Comparison of ENCODE assay signal across 19 cellular contexts in genomic region chr7:105215821-105216220, GRCh38.
"Had no signal": no experiment of that assay in that cellular context is flagged by ENCODE, and none has a peak within 500 bp of the region (broad histone marks: within the 10 kb centered on the region; RNA-seq: fewer than 3 reads in every experiment).

No MANE protein-coding gene starts in this region.

- DNase-seq: cortex of kidney; effector memory CD8-positive, alpha-beta T cell; head of caudate nucleus; left ventricle myocardium superior; lower lobe of right lung; natural killer cell; stimulated activated CD4-positive, alpha-beta T cell treated with anti-CD3 and anti-CD28 coated beads, Interleukin-12 subunit alpha, Interleukin-12 subunit beta, amount 100 ng/mL, for 4 hours; stimulated activated CD4-positive, alpha-beta T cell treated with anti-CD3 and anti-CD28 coated beads, Interleukin-1b, Interleukin-23, amount 100 ng/mL, for 48 hours; stimulated activated CD4-positive, alpha-beta T cell treated with anti-CD3 and anti-CD28 coated beads, Interleukin-4, amount 100 ng/mL, for 1 hour; stimulated activated CD8-positive, alpha-beta memory T cell treated with anti-CD3 and anti-CD28 coated beads, Interleukin-4, amount 100 ng/mL, for 48 hours; stimulated activated naive CD4-positive, alpha-beta T cell; stimulated activated naive CD8-positive, alpha-beta T cell treated with anti-CD3 and anti-CD28 coated beads, Interleukin-15, amount 100 ng/mL, for 72 hours; transverse colon had no signal

- H3K9me3 Mint-ChIP-seq: effector memory CD8-positive, alpha-beta T cell; natural killer cell had no signal

- H3K4me3 Mint-ChIP-seq: natural killer cell; stimulated activated naive CD8-positive, alpha-beta T cell treated with anti-CD3 and anti-CD28 coated beads, Interleukin-15, amount 100 ng/mL, for 72 hours had no signal

- H3K27me3 ChIP-seq: suprapubic skin, transverse colon, vagina had no signal

- H3K27ac ChIP-seq: lower lobe of right lung, parathyroid adenoma, suprapubic skin, transverse colon, vagina had no signal

- H3K4me3 ChIP-seq: lower lobe of right lung, smooth muscle cell, suprapubic skin, transverse colon, vagina had no signal

- H3K36me3 ChIP-seq: lower lobe of right lung, suprapubic skin, transverse colon, vagina had no signal

- H3K27me3 Mint-ChIP-seq: effector memory CD8-positive, alpha-beta T cell; progenitor cell of endocrine pancreas; stimulated activated naive CD8-positive, alpha-beta T cell treated with anti-CD3 and anti-CD28 coated beads, Interleukin-15, amount 100 ng/mL, for 72 hours had no signal

- H3K36me3 Mint-ChIP-seq: natural killer cell had no signal

- H3K9me3 ChIP-seq: lower lobe of right lung, suprapubic skin, transverse colon, vagina had no signal

- H3K27ac Mint-ChIP-seq: effector memory CD8-positive, alpha-beta T cell; stimulated activated naive CD8-positive, alpha-beta T cell treated with anti-CD3 and anti-CD28 coated beads, Interleukin-15, amount 100 ng/mL, for 72 hours had no signal

- ATAC-seq: effector memory CD8-positive, alpha-beta T cell; left ventricle myocardium superior; lower lobe of right lung; natural killer cell; sciatic nerve; stimulated activated naive CD8-positive, alpha-beta T cell treated with anti-CD3 and anti-CD28 coated beads, Interleukin-15, amount 100 ng/mL, for 72 hours had no signal
